Comparison of ENCODE assay signal across 1 cellular context in genomic region chr2:238060542-238061309, GRCh38.
TF ChIP-seq lines count a peak whose summit lies in the region.

A gene with protein sequence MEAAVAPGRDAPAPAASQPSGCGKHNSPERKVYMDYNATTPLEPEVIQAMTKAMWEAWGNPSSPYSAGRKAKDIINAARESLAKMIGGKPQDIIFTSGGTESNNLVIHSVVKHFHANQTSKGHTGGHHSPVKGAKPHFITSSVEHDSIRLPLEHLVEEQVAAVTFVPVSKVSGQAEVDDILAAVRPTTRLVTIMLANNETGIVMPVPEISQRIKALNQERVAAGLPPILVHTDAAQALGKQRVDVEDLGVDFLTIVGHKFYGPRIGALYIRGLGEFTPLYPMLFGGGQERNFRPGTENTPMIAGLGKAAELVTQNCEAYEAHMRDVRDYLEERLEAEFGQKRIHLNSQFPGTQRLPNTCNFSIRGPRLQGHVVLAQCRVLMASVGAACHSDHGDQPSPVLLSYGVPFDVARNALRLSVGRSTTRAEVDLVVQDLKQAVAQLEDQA (plus strand): TSS chr2:238061001. CDS start chr2:238061055, 54 bp downstream.

TF ChIP-seq in K562, 482 proteins besides CTCF, POLR2A, EP300 and RAD21 (continued from another document and continues in another):
- TF ChIP-seq, protein P1, sequence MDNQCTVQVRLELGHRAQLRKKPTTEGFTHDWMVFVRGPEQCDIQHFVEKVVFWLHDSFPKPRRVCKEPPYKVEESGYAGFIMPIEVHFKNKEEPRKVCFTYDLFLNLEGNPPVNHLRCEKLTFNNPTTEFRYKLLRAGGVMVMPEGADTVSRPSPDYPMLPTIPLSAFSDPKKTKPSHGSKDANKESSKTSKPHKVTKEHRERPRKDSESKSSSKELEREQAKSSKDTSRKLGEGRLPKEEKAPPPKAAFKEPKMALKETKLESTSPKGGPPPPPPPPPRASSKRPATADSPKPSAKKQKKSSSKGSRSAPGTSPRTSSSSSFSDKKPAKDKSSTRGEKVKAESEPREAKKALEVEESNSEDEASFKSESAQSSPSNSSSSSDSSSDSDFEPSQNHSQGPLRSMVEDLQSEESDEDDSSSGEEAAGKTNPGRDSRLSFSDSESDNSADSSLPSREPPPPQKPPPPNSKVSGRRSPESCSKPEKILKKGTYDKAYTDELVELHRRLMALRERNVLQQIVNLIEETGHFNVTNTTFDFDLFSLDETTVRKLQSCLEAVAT (IDR thresholded peaks at IDR 0.05) = no peak
- TF ChIP-seq ZNF445 (CRISPR knock-in tag; IDR thresholded peaks at IDR 0.05; ENCODE audit: low read depth) = no peak
- TF ChIP-seq, protein P2, sequence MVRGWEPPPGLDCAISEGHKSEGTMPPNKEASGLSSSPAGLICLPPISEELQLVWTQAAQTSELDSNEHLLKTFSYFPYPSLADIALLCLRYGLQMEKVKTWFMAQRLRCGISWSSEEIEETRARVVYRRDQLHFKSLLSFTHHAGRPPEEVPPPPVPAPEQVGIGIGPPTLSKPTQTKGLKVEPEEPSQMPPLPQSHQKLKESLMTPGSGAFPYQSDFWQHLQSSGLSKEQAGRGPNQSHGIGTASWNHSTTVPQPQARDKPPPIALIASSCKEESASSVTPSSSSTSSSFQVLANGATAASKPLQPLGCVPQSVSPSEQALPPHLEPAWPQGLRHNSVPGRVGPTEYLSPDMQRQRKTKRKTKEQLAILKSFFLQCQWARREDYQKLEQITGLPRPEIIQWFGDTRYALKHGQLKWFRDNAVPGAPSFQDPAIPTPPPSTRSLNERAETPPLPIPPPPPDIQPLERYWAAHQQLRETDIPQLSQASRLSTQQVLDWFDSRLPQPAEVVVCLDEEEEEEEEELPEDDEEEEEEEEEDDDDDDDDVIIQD (CRISPR knock-in tag; IDR thresholded peaks at IDR 0.05) = no peak
- TF ChIP-seq MNT (conservative IDR thresholded peaks at IDR 0.05) = peak; percentile 47 to 63; a peak in 3 of 4 replicates
- no peak for TF ChIP-seq TARDBP (IDR thresholded peaks at IDR 0.05)
- peak; percentile 97 for TF ChIP-seq GABPA (tag; conservative IDR thresholded peaks at IDR 0.05; ENCODE audit: low read depth)
- TF ChIP-seq PHF21A (IDR thresholded peaks at IDR 0.05; ENCODE audit: borderline replicate concordance, low read depth) = no peak
- TF ChIP-seq NFATC3 (IDR thresholded peaks at IDR 0.05) = no peak
- TF ChIP-seq, protein P3, sequence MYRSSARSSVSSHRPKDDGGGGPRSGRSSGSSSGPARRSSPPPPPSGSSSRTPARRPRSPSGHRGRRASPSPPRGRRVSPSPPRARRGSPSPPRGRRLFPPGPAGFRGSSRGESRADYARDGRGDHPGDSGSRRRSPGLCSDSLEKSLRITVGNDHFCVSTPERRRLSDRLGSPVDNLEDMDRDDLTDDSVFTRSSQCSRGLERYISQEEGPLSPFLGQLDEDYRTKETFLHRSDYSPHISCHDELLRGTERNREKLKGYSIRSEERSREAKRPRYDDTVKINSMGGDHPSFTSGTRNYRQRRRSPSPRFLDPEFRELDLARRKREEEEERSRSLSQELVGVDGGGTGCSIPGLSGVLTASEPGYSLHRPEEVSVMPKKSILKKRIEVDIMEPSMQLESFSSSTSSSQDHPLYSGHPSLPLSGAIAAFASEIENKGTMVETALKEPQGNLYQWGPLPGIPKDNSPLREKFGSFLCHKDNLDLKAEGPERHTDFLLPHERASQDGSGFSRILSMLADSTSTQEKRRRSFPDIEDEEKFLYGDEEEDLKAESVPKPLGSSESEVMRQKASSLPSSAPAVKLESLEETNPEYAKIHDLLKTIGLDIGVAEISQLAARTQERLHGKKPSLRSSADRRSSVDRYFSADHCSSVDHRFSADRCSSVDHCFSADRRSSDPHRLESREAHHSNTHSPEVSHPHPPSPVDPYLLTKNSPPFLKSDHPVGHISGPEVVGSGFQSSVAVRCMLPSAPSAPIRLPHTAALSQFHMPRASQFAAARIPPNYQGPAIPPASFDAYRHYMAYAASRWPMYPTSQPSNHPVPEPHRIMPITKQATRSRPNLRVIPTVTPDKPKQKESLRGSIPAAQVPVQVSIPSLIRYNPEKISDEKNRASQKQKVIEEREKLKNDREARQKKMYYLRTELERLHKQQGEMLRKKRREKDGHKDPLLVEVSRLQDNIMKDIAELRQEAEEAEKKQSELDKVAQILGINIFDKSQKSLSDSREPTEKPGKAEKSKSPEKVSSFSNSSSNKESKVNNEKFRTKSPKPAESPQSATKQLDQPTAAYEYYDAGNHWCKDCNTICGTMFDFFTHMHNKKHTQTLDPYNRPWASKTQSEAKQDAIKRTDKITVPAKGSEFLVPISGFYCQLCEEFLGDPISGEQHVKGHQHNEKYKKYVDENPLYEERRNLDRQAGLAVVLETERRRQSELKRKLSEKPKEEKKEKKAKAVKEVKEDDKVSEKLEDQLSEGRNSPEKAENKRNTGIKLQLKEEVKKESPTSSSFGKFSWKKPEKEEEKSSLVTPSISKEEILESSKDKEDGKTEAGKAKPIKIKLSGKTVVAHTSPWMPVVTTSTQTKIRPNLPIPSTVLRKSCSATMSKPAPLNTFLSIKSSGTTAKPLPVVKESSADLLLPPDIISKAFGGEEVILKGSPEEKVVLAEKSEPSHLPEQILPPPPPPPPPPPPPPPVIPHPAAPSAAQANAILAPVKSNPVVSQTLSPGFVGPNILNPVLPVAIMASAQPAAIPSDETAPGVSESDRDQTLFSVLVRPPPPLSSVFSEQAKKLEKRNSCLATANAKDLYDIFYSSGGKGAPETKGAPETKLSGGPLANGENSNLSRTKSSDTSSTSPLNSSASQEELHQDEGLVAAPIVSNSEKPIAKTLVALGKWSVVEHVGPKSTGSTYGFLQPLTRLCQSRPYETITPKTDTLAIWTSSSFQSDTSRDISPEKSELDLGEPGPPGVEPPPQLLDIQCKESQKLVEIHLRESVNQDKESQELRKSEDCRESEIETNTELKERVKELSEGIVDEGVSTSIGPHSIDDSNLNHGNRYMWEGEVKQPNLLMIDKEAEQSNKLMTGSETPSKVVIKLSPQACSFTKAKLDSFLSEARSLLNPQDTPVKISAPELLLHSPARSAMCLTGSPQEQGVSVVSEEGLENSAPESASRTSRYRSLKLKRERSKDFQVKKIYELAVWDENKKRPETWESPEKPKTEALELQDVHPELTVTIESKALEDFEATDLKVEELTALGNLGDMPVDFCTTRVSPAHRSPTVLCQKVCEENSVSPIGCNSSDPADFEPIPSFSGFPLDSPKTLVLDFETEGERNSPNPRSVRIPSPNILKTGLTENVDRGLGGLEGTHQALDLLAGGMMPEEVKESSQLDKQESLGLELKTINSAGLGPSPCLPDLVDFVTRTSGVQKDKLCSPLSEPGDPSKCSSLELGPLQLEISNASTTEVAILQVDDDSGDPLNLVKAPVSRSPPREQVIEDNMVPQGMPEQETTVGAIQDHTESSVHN (IDR thresholded peaks at IDR 0.05; ENCODE audit: borderline replicate concordance in 1 of 2, low read depth in 1 of 2) = no peak
- TF ChIP-seq NFYB (IDR thresholded peaks at IDR 0.05; ENCODE audit: extremely low read depth, insufficient read length) = peak; percentile 47
- no peak for TF ChIP-seq XRCC5 (IDR thresholded peaks at IDR 0.05; ENCODE audit: low read depth, low read length)
- TF ChIP-seq FOXJ2 (tag; IDR thresholded peaks at IDR 0.05) = no peak
- no peak for TF ChIP-seq TAF15 (IDR thresholded peaks at IDR 0.05; ENCODE audit: low read depth, low read length)
- TF ChIP-seq CTBP1 (IDR thresholded peaks at IDR 0.05; ENCODE audit: borderline replicate concordance) = peak; percentile 86
- no peak for TF ChIP-seq CSDE1 (IDR thresholded peaks at IDR 0.05)
- TF ChIP-seq, protein P4, sequence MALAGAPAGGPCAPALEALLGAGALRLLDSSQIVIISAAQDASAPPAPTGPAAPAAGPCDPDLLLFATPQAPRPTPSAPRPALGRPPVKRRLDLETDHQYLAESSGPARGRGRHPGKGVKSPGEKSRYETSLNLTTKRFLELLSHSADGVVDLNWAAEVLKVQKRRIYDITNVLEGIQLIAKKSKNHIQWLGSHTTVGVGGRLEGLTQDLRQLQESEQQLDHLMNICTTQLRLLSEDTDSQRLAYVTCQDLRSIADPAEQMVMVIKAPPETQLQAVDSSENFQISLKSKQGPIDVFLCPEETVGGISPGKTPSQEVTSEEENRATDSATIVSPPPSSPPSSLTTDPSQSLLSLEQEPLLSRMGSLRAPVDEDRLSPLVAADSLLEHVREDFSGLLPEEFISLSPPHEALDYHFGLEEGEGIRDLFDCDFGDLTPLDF (CRISPR knock-in tag; IDR thresholded peaks at IDR 0.05) = 0 out of 2 replicates have a peak, but pooled peaks have one; percentile 10
- no peak for TF ChIP-seq ZNF740 (CRISPR knock-in tag; IDR thresholded peaks at IDR 0.05)
- TF ChIP-seq ZNF740 (tag; IDR thresholded peaks at IDR 0.05) = no peak
- TF ChIP-seq PML (IDR thresholded peaks at IDR 0.05; ENCODE audit: low read length) = peak; percentile 18; the same call in 1 of the 2 replicates
- no peak for TF ChIP-seq ZSCAN32 (CRISPR knock-in tag; IDR thresholded peaks at IDR 0.05)
- peak; percentile 44; the same call in 1 of the 2 replicates for TF ChIP-seq E2F3 (CRISPR knock-in tag; IDR thresholded peaks at IDR 0.05)
- peak; percentile 55; the same call in 1 of the 2 replicates for TF ChIP-seq SREBF1 (IDR thresholded peaks at IDR 0.05; ENCODE audit: borderline replicate concordance, low read depth, low read length)
- TF ChIP-seq KDM5B (IDR thresholded peaks at IDR 0.05; ENCODE audit: insufficient replicate concordance, low read depth, low read length) = peak; percentile 53
- TF ChIP-seq, protein P5, sequence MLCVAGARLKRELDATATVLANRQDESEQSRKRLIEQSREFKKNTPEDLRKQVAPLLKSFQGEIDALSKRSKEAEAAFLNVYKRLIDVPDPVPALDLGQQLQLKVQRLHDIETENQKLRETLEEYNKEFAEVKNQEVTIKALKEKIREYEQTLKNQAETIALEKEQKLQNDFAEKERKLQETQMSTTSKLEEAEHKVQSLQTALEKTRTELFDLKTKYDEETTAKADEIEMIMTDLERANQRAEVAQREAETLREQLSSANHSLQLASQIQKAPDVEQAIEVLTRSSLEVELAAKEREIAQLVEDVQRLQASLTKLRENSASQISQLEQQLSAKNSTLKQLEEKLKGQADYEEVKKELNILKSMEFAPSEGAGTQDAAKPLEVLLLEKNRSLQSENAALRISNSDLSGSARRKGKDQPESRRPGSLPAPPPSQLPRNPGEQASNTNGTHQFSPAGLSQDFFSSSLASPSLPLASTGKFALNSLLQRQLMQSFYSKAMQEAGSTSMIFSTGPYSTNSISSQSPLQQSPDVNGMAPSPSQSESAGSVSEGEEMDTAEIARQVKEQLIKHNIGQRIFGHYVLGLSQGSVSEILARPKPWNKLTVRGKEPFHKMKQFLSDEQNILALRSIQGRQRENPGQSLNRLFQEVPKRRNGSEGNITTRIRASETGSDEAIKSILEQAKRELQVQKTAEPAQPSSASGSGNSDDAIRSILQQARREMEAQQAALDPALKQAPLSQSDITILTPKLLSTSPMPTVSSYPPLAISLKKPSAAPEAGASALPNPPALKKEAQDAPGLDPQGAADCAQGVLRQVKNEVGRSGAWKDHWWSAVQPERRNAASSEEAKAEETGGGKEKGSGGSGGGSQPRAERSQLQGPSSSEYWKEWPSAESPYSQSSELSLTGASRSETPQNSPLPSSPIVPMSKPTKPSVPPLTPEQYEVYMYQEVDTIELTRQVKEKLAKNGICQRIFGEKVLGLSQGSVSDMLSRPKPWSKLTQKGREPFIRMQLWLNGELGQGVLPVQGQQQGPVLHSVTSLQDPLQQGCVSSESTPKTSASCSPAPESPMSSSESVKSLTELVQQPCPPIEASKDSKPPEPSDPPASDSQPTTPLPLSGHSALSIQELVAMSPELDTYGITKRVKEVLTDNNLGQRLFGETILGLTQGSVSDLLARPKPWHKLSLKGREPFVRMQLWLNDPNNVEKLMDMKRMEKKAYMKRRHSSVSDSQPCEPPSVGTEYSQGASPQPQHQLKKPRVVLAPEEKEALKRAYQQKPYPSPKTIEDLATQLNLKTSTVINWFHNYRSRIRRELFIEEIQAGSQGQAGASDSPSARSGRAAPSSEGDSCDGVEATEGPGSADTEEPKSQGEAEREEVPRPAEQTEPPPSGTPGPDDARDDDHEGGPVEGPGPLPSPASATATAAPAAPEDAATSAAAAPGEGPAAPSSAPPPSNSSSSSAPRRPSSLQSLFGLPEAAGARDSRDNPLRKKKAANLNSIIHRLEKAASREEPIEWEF (CRISPR knock-in tag; IDR thresholded peaks at IDR 0.05) = no peak
- no peak for TF ChIP-seq RFX7 (CRISPR knock-in tag; IDR thresholded peaks at IDR 0.05)
- TF ChIP-seq CBX8 (IDR thresholded peaks at IDR 0.05; ENCODE audit: borderline replicate concordance, extremely low read depth, low read depth, low read length, poor library complexity, severe bottlenecking) = no peak
- TF ChIP-seq STAG1 (CRISPR knock-in tag; IDR thresholded peaks at IDR 0.05; ENCODE audit: borderline replicate concordance) = no peak
- no peak for TF ChIP-seq ZNF75A (CRISPR knock-in tag; IDR thresholded peaks at IDR 0.05)
- TF ChIP-seq KDM1A (IDR thresholded peaks at IDR 0.05) = no peak
- TF ChIP-seq CHD2 (IDR thresholded peaks at IDR 0.05; ENCODE audit: low read depth, low read length) = no peak
- no peak for TF ChIP-seq PURB (CRISPR knock-in tag; IDR thresholded peaks at IDR 0.05; ENCODE audit: low read depth)
- TF ChIP-seq, protein P6, sequence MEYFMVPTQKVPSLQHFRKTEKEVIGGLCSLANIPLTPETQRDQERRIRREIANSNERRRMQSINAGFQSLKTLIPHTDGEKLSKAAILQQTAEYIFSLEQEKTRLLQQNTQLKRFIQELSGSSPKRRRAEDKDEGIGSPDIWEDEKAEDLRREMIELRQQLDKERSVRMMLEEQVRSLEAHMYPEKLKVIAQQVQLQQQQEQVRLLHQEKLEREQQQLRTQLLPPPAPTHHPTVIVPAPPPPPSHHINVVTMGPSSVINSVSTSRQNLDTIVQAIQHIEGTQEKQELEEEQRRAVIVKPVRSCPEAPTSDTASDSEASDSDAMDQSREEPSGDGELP (CRISPR knock-in tag; IDR thresholded peaks at IDR 0.05; ENCODE audit: borderline replicate concordance) = peak; percentile 84
